ENCODE assay signal across 8 cellular contexts in genomic region chr17:74211141-74211928, GRCh38. TPM values are rescaled to one million over a fixed set of nuclear protein-coding genes. Genes with fewer than 3 reads are reported as not detected.
DNase-seq lines count a peak whose midpoint lies in the region; ATAC-seq and TF ChIP-seq lines count a peak whose summit lies in the region.

No MANE protein-coding gene starts in this region.

- peak overlapping the region; percentile 64 for H3K9ac ChIP-seq in ES-I3 (ENCODE audit: low read depth, low read length)

- peak overlapping the region; percentile 86 for H3K27ac ChIP-seq in RWPE1

- peak overlapping the region; percentile 71 for H3K4me3 ChIP-seq in choroid plexus epithelial cell (ENCODE audit: low read depth, low read length)

- H3K36me3 ChIP-seq in ES-I3 (ENCODE audit: insufficient read depth, low read length), result peaks cover 24% of the 10 kb centered on the region

- no peak overlapping the region for H3K27ac Mint-ChIP-seq in nephron progenitor cell

- CTCF ChIA-PET in RWPE1 (lab: Yijun Ruan, JAX), result interaction anchor here (0.6 to 1.3 kb wide), 3 partner anchors 12 to 245 kb away, joined by 3 to 4 read pairs (median 3); partner anchors contain the start of gene BTBD17

- peak overlapping the region; percentile 64 for H3K4me3 Mint-ChIP-seq in nephron progenitor cell

- ATAC-seq in GM19023 (IDR thresholded peaks at IDR 0.05; ENCODE audit: unreplicated experiment), result no peak
- no peak for ATAC-seq in HG02759 (IDR thresholded peaks at IDR 0.05; ENCODE audit: unreplicated experiment)

- H3K9me3 Mint-ChIP-seq in nephron progenitor cell, result no peaks in the 10 kb centered on the region

- peaks cover 73% of the 10 kb centered on the region for H3K4me1 Mint-ChIP-seq in nephron progenitor cell

- TF ChIP-seq CTCF in RWPE1 (conservative IDR thresholded peaks at IDR 0.05; ENCODE audit: low read depth) (no peak), choroid plexus epithelial cell (conservative IDR thresholded peaks at IDR 0.05; ENCODE audit: low read depth, low read length) (no peak), nephron progenitor cell (IDR thresholded peaks at IDR 0.05) (no peak)

- H3K9me3 ChIP-seq in ES-I3 (ENCODE audit: control insufficient read depth, insufficient read depth, low read length), result no peaks in the 10 kb centered on the region

- DNase-seq in RWPE1 (ENCODE audit: low spot score) (peak; percentile 13), choroid plexus epithelial cell (ENCODE audit: low read depth) (peak; percentile 40), nephron progenitor cell (no peak), iPS-NIHi11 (ENCODE audit: low spot score) (no peak), mucosa of gallbladder (ENCODE audit: low spot score) (no peak)

- POLR2A ChIA-PET in RWPE1 (lab: Yijun Ruan, JAX; ENCODE audit: low non-redundant PET), result no interaction called here

- H3K27me3 Mint-ChIP-seq in nephron progenitor cell (ENCODE audit: low read depth, poor library complexity), result peaks cover 42% of the 10 kb centered on the region

- peaks cover 28% of the 10 kb centered on the region; the same call in 1 of the 2 replicates for H3K4me1 ChIP-seq in ES-I3 (ENCODE audit: insufficient read depth, low read length)

- peaks cover 25% of the 10 kb centered on the region for H3K36me3 Mint-ChIP-seq in nephron progenitor cell (ENCODE audit: low read depth)

RNA-seq across cellular contexts. Expression of gene TTYH2, which starts 2.0 kb away (rescaled TPM):
- total RNA-seq in mucosa of gallbladder, result 6.9 TPM

RNA-seq across cellular contexts. Expression of gene RPL38, which starts 7.9 kb away (rescaled TPM):
- 627 TPM for total RNA-seq in mucosa of gallbladder

Comparison
In these comparisons a context has a peak if more than half of its experiments do, and no peak if none do; other contexts are left out.
1. DNase-seq: peak in RWPE1 (single experiment) and choroid plexus epithelial cell (single experiment); none in nephron progenitor cell (single experiment), iPS-NIHi11 (single experiment) and mucosa of gallbladder (single experiment).